In the genomic region with DNA sequence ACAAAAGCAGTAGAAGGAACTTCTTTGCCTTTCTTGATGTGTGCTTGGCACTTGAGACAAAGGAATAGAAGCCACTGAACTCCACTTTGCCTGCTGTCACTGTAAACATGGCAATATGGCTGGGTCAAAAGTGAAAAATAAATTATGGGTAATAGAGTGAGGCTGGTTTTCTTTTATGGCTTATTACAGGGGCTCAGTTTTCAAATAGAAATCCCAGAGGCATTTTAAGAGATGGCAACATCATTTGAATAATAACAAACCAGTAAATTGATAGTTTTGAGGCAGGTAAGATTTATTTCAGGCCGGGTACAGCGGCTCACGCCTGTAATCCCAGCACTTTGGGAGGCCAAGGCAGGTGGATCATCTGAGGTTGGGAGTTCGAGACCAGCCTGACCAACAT, we compare ENCODE assay signal across 24 cellular contexts. TPM values are rescaled to one million over a fixed set of nuclear protein-coding genes. Genes with fewer than 3 reads are reported as not detected.
DNase-seq lines count a peak whose midpoint lies in the region; ATAC-seq, FAIRE-seq and TF ChIP-seq lines count a peak whose summit lies in the region.
"Had no signal": no experiment of that assay in that cellular context is flagged by ENCODE, and none has a peak within 500 bp of the region (broad histone marks: within the 10 kb centered on the region; RNA-seq: fewer than 3 reads in every experiment).

No MANE protein-coding gene starts in this region.

- H3F3A ChIP-seq in DOHH2 (ENCODE audit: control insufficient read depth, insufficient read depth) = peaks cover 13% of the 10 kb centered on the region; the same call in 1 of the 2 replicates

- H3K36me3 ChIP-seq in DOHH2 (ENCODE audit: control insufficient read depth, low read length) (peaks cover 6% of the 10 kb centered on the region; the same call in 1 of the 2 replicates), Panc1 (ENCODE audit: control insufficient read depth, insufficient read depth, low read length) (no peaks in the 10 kb centered on the region), pancreas (no peaks in the 10 kb centered on the region)
- H3K36me3 ChIP-seq: BE2C had no signal

- in situ Hi-C loops in Panc1 (cut with HindIII; ENCODE audit: low pct_unique_long_range_greater_than_20kb, low sequenced_read_pairs) = no loop called here

- POLR2A ChIA-PET in A549 (lab: Yijun Ruan, JAX) = no interaction called here
- POLR2A ChIA-PET in Panc1 (lab: Charles Lee) = no interaction called here

- BruUV-seq in Panc1 (replicated peaks; lab: Mats Ljungman, UMichigan) = no TSS peak

- H3K4me3 ChIP-seq in A549 (no peak overlapping the region), DOHH2 (ENCODE audit: low read length) (no peak overlapping the region), Panc1 (ENCODE audit: low read depth in 2 of 2, low read length in 2 of 2) (no peak overlapping the region), pancreas (peak overlapping the region in 3 of 4 donors; percentile 0 to 71 (median 51))
- H3K4me3 ChIP-seq: GM23338, K562 had no signal

- no peak for ATAC-seq in A549
- no peak for ATAC-seq in Panc1
- no peak for ATAC-seq in pancreas
- ATAC-seq in T-helper 17 cell = no peak
- ATAC-seq: GM23338, HCT116, K562 had no signal

- no peaks in the 10 kb centered on the region for H4K20me1 ChIP-seq in DOHH2 (ENCODE audit: control insufficient read depth, insufficient read depth, low read depth, low read length)

- H3K4me2 ChIP-seq in A549 = no peak overlapping the region; the same call in 2 of the 3 replicates
- peak overlapping the region; percentile 23; the same call in 1 of the 2 replicates for H3K4me2 ChIP-seq in DOHH2 (ENCODE audit: low read length)

- no peaks in the 10 kb centered on the region for H3K9me2 ChIP-seq in DOHH2 (replicated peaks; ENCODE audit: control insufficient read depth, low read length)
- H3K9me2 ChIP-seq: SK-N-SH had no signal

- peaks cover 32% of the 10 kb centered on the region for H3K4me1 ChIP-seq in A549
- peaks cover 73% of the 10 kb centered on the region for H3K4me1 ChIP-seq in DOHH2 (ENCODE audit: control insufficient read depth, low read length)
- H3K4me1 ChIP-seq in Panc1 (ENCODE audit: control insufficient read depth, insufficient read depth, low read length) = peaks cover 52% of the 10 kb centered on the region
- H3K4me1 ChIP-seq in pancreas = peaks cover 0 to 29% (median 4%) of the 10 kb centered on the region in 3 donors
- H3K4me1 ChIP-seq: BE2C had no signal

- no peak for TF ChIP-seq RAD21 in A549 (conservative IDR thresholded peaks at IDR 0.05 in 1 of 2, IDR thresholded peaks at IDR 0.05 in 1 of 2)

- peaks cover 57% of the 10 kb centered on the region for H3K4me1 Mint-ChIP-seq in T-helper 17 cell

- intact Hi-C loops in Panc1 (cut with micrococcal nuclease; ENCODE audit: unreplicated experiment) (no loop called here), pancreas (cut with DNase I) (no loop called here)

- no peak overlapping the region for H3K4me3 Mint-ChIP-seq in T-helper 17 cell
- H3K4me3 Mint-ChIP-seq: GM23338 had no signal

- no peak for TF ChIP-seq POLR2A in A549 (IDR thresholded peaks at IDR 0.05; ENCODE audit: low read length)

- no peak overlapping the region for H3K27ac ChIP-seq in A549
- H3K27ac ChIP-seq in DOHH2 (ENCODE audit: low read depth, low read length) = no peak overlapping the region
- H3K27ac ChIP-seq in Panc1 (ENCODE audit: low read length) = 0 out of 2 replicates have a peak overlapping the region, but pooled peaks have one; percentile 34
- H3K27ac ChIP-seq in pancreas = peak overlapping the region; percentile 0 to 89 (median 86)

- 81% methylated on average over 4 of the region's 4 CpGs for WGBS in A549 (ENCODE audit: missing lambda C conversion rate)
- WGBS in pancreas, 2 donors = 58% methylated on average over 4 of the region's 4 CpGs

- H3K79me2 ChIP-seq in DOHH2 (ENCODE audit: control insufficient read depth, low read length) = peaks cover 54% of the 10 kb centered on the region

- FAIRE-seq in A549 (lab: Jason Lieb, UNC) (no peak), pancreas (lab: Jason Lieb, UNC) (no peak)
- FAIRE-seq: GM12891, K562 had no signal

- H3K9me3 ChIP-seq in A549 (no peaks in the 10 kb centered on the region), DOHH2 (ENCODE audit: control insufficient read depth, insufficient read depth, low read length) (no peaks in the 10 kb centered on the region), Panc1 (ENCODE audit: control insufficient read depth, insufficient read depth, low read depth, low read length) (no peaks in the 10 kb centered on the region), pancreas (no peaks in the 10 kb centered on the region), T-helper 17 cell (ENCODE audit: control insufficient read depth, low read length, poor library complexity, severe bottlenecking) (no peaks in the 10 kb centered on the region)
- H3K9me3 ChIP-seq: BE2C, SK-N-SH had no signal

- DNase-seq in A549 (ENCODE audit: low read depth in 1 of 2, low spot score in 1 of 2) = no peak
- DNase-seq in Panc1 (ENCODE audit: low read depth, low spot score) = no peak
- DNase-seq in pancreas = no peak
- DNase-seq in MV-4-11 (lab: John Stamatoyannopoulos, UW) = no peak
- DNase-seq in T-helper 17 cell = no peak
- no peak for DNase-seq in activated naive CD4-positive, alpha-beta T cell treated with anti-CD3 and anti-CD28 coated beads, Interleukin-2, amount 50 U/mL, for 16 hours
- DNase-seq: BE2C; DMS 273 treated with DMSO at 0.1 percent for 48 hours; DMS79 treated with DMSO at 0.1 percent for 48 hours; NCI-H1105 treated with DMSO at 0.1 percent for 48 hours; NCI-H2081 treated with DMSO at 0.1 percent for 48 hours; NCI-H226; NCI-H510A treated with DMSO at 0.1 percent for 48 hours; NCI-H774; NK-92 treated with Interleukin-12 subunit alpha and Interleukin-12 subunit beta, amount 100 ng/mL, for 24 hours; SIG-M5; SK-N-SH had no signal

- TF ChIP-seq EP300 in A549 (IDR thresholded peaks at IDR 0.05) = no peak

- CTCF ChIA-PET in A549 (lab: Yijun Ruan, JAX) (interaction anchor here (1.1 to 1.7 kb wide), 2 partner anchors 46 to 100 kb away, joined by 4 read pairs; no protein-coding TSS in a partner anchor), Panc1 (lab: Charles Lee) (no interaction called here)

- no peaks in the 10 kb centered on the region for H3K27me3 ChIP-seq in DOHH2 (ENCODE audit: control insufficient read depth, low read length)
- H3K27me3 ChIP-seq in Panc1 (ENCODE audit: control insufficient read depth, insufficient read depth, low read length) = no peaks in the 10 kb centered on the region
- no peaks in the 10 kb centered on the region for H3K27me3 ChIP-seq in pancreas
- H3K27me3 ChIP-seq: BE2C had no signal

- H3K27ac Mint-ChIP-seq in T-helper 17 cell = no peak overlapping the region
- H3K27ac Mint-ChIP-seq: GM23338 had no signal

- no peaks in the 10 kb centered on the region for H3K27me3 Mint-ChIP-seq in T-helper 17 cell

- TF ChIP-seq CTCF in A549 (IDR thresholded peaks at IDR 0.05) (no peak), DOHH2 (IDR thresholded peaks at IDR 0.05; ENCODE audit: low read depth, low read length, poor library complexity, severe bottlenecking) (no peak), Panc1 (IDR thresholded peaks at IDR 0.05) (no peak), pancreas (IDR thresholded peaks at IDR 0.05) (no peak)

- H3K36me3 Mint-ChIP-seq in T-helper 17 cell (ENCODE audit: low read depth) = peaks cover 3% of the 10 kb centered on the region

TF ChIP-seq in A549, 52 proteins besides CTCF, POLR2A, EP300 and RAD21 (continues in another document):
- TF ChIP-seq FOXS1 (CRISPR knock-in tag; IDR thresholded peaks at IDR 0.05) = no peak
- no peak for TF ChIP-seq RFX5 (IDR thresholded peaks at IDR 0.05)
- TF ChIP-seq, protein P1, sequence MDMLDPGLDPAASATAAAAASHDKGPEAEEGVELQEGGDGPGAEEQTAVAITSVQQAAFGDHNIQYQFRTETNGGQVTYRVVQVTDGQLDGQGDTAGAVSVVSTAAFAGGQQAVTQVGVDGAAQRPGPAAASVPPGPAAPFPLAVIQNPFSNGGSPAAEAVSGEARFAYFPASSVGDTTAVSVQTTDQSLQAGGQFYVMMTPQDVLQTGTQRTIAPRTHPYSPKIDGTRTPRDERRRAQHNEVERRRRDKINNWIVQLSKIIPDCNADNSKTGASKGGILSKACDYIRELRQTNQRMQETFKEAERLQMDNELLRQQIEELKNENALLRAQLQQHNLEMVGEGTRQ (IDR thresholded peaks at IDR 0.05) = no peak
- TF ChIP-seq PHF8 (IDR thresholded peaks at IDR 0.05; ENCODE audit: borderline replicate concordance, low read depth) = 0 out of 2 replicates have a peak, but pooled peaks have one; percentile 19

RNA-seq across cellular contexts. Expression of a gene that starts 2.8 kb away (rescaled TPM):
- polyA plus RNA-seq in A549 (2011; rRNA removed) (10.3 and 11.5 TPM in 2 replicates), A549 (2017; fragmentation: RNase III; extraction: RNeasy Plus Mini Kit Qiagen cat#74134 plus additional on column Dnase treatment) (7.0 to 7.7 TPM (median 7.5 TPM) in 3 replicates), pancreas (10 to 100 TPM in 1 of 2 donors, 1 to 10 TPM in 1; 9.7 to 11.2 TPM)
- 3.3 and 3.8 TPM in 2 replicates for polyA plus RNA-seq in A549 (2012; cell fraction: cytosol; rRNA removed)
- polyA plus RNA-seq in A549 (2012; cell fraction: nucleus; rRNA removed) = 3.2 and 9.3 TPM in 2 replicates
- polyA minus RNA-seq in A549 (2011; rRNA and poly(A)+ RNA removed) = 11.5 and 14.5 TPM in 2 replicates
- total RNA-seq in Panc1 (2021; ENCODE audit: unreplicated experiment) (12.6 TPM), pancreas (10 to 100 TPM; 16.1 to 51.7 (median 24.9) TPM), T-helper 17 cell (1 to 10 TPM; 2.0 to 4.1 TPM)
- 3.7 TPM for polyA plus RNA-seq in Panc1 (2012; ENCODE audit: insufficient read length)

RNA-seq across cellular contexts. Expression of a gene that starts 44.1 kb away (rescaled TPM):
- polyA plus RNA-seq in A549 (2011; rRNA removed) (not detected in 2 replicates), A549 (2017; fragmentation: RNase III; extraction: RNeasy Plus Mini Kit Qiagen cat#74134 plus additional on column Dnase treatment) (not detected in 3 replicates), pancreas (under 1 TPM in 1 of 2 donors, not detected in 1; 0.07 TPM)
- not detected in 2 replicates for polyA plus RNA-seq in A549 (2012; cell fraction: cytosol; rRNA removed)
- not detected in 2 replicates for polyA plus RNA-seq in A549 (2012; cell fraction: nucleus; rRNA removed)
- not detected in 2 replicates for polyA minus RNA-seq in A549 (2011; rRNA and poly(A)+ RNA removed)
- total RNA-seq in Panc1 (2021; ENCODE audit: unreplicated experiment) (0.08 TPM), pancreas (under 1 TPM in 2 of 6 donors, not detected in 4; 0.25 to 0.28 TPM), T-helper 17 cell (10 to 100 TPM; 14.2 to 21.2 TPM)
- polyA plus RNA-seq in Panc1 (2012; ENCODE audit: insufficient read length) = 0.28 TPM
- total RNA-seq: A673, GM23338, K562, LHCN-M2 had no signal
- polyA plus RNA-seq: SK-N-SH had no signal

RNA-seq across cellular contexts. Expression of a gene that starts 54.4 kb away (rescaled TPM):
- polyA plus RNA-seq in A549 (2011; rRNA removed) (0.04 TPM in 2 replicates), A549 (2017; fragmentation: RNase III; extraction: RNeasy Plus Mini Kit Qiagen cat#74134 plus additional on column Dnase treatment) (0.05 to 0.09 TPM (median 0.05 TPM) in 3 replicates), pancreas (not detected)
- polyA plus RNA-seq in A549 (2012; cell fraction: cytosol; rRNA removed) = 0.03 and 0.06 TPM in 2 replicates
- polyA plus RNA-seq in A549 (2012; cell fraction: nucleus; rRNA removed) = 0.04 TPM in 1 of 2 replicates, not detected in the other
- polyA minus RNA-seq in A549 (2011; rRNA and poly(A)+ RNA removed) = 0.10 TPM in 1 of 2 replicates, not detected in the other
- total RNA-seq in Panc1 (2021; ENCODE audit: unreplicated experiment) (not detected), pancreas (under 1 TPM in 4 of 6 donors, not detected in 2; 0.04 to 0.14 (median 0.08) TPM), T-helper 17 cell (under 1 TPM in 1 of 2 donors, not detected in 1; 0.12 TPM)
- not detected for polyA plus RNA-seq in Panc1 (2012; ENCODE audit: insufficient read length)
- total RNA-seq: A673, GM23338, K562, LHCN-M2 had no signal
- polyA plus RNA-seq: GM23338, K562 had no signal

Comparison
In these comparisons a context has a peak if more than half of its experiments do, and no peak if none do; other contexts are left out.
1. H3K27ac ChIP-seq: peak in Panc1 (single experiment) and pancreas (4 of 4); none in A549 (0 of 2) and DOHH2 (single experiment).
2. H3K4me3 ChIP-seq: peak in pancreas (3 of 4); none in A549 (single experiment), DOHH2 (single experiment) and Panc1 (0 of 2).
3. RNA of a gene that starts 44.1 kb away (total RNA-seq): 14.2 to 21.2 TPM in T-helper 17 cell; 0.08 TPM in Panc1 (single experiment) and 0.25 to 0.28 TPM in pancreas; every median in the first group is over 10 times any median in the second.